In genomic region chr4:183821090-183821853, GRCh38 we compare ENCODE assay signal across 18 cellular contexts.
A peak's percentile ranks its signal among the peaks of the same experiment; 100 is the strongest.
DNase-seq lines count a peak whose midpoint lies in the region; ATAC-seq and TF ChIP-seq lines count a peak whose summit lies in the region.
"Had no signal": no experiment of that assay in that cellular context is flagged by ENCODE, and none has a peak within 500 bp of the region (broad histone marks: within the 10 kb centered on the region; RNA-seq: fewer than 3 reads in every experiment).

No MANE protein-coding gene starts in this region.

- DNase-seq in NCI-H1092 treated with DMSO at 0.1 percent for 48 hours (lab: John Stamatoyannopoulos, UW) (peak; percentile 8), NCI-H1092 (lab: John Stamatoyannopoulos, UW) (no peak), NCI-H1694 treated with DMSO at 0.1 percent for 48 hours (lab: John Stamatoyannopoulos, UW) (peak; percentile 78), transverse colon (peak; percentile 71)
- DNase-seq: CD8-positive, alpha-beta memory T cell; EL; Karpas-422; NCI-H1436; NCI-H2081 treated with DMSO at 0.1 percent for 48 hours; OCI-M1; SW 1271 had no signal

- H3K27me3 ChIP-seq in transverse colon = no peaks in the 10 kb centered on the region
- H3K27me3 ChIP-seq: BLaER1, SJSA1 had no signal

- H3K4me3 ChIP-seq in transverse colon = no peak overlapping the region
- H3K4me3 ChIP-seq: BLaER1, SJSA1 had no signal

- no peaks in the 10 kb centered on the region for H3K36me3 ChIP-seq in transverse colon
- H3K36me3 ChIP-seq: BLaER1, SJSA1 had no signal

- ATAC-seq in esophagus mucosa = peak; percentile 66
- no peak for ATAC-seq in GM18858 (IDR thresholded peaks at IDR 0.05; ENCODE audit: unreplicated experiment)
- ATAC-seq in HG03196 (IDR thresholded peaks at IDR 0.05; ENCODE audit: unreplicated experiment) = no peak
- ATAC-seq in activated CD4-positive, CD25-positive, alpha-beta regulatory T cell treated with anti-CD3 and anti-CD28 coated beads, Interleukin-2, amount 50 U/mL, for 24 hours = no peak

- WGBS in transverse colon (ENCODE audit: low coverage in 1 of 2), 2 donors = 39 to 55% methylated on average over 5 to 10 of the region's 10 CpGs

- in situ Hi-C loops in transverse colon (cut with MboI; ENCODE audit: low pct_ligation_motif_present in 1 of 4, low pct_unique_long_range_greater_than_20kb in 1 of 4, low sequenced_read_pairs in 3 of 4) = no loop called here

- peaks cover 0 to 18% (median 7%) of the 10 kb centered on the region in 4 donors for H3K4me1 ChIP-seq in transverse colon
- H3K4me1 ChIP-seq: BLaER1, SJSA1 had no signal

- no peak for TF ChIP-seq POLR2A in transverse colon (IDR thresholded peaks at IDR 0.05)

- intact Hi-C loops in transverse colon (cut with DNase I; ENCODE audit: low total_unique reads) = no loop called here

- no peaks in the 10 kb centered on the region for H3K9me3 ChIP-seq in transverse colon
- H3K9me3 ChIP-seq: SJSA1 had no signal

- peak overlapping the region in 3 of 4 donors; percentile 10 to 33 (median 21) for H3K27ac ChIP-seq in transverse colon
- H3K27ac ChIP-seq: 22Rv1, BLaER1, SJSA1 had no signal

- no peak for TF ChIP-seq CTCF in transverse colon (IDR thresholded peaks at IDR 0.05)

- TF ChIP-seq EP300 in transverse colon (IDR thresholded peaks at IDR 0.05; ENCODE audit: low read depth) = no peak
